18 cellular contexts compared by ENCODE assay signal in the genomic region with DNA sequence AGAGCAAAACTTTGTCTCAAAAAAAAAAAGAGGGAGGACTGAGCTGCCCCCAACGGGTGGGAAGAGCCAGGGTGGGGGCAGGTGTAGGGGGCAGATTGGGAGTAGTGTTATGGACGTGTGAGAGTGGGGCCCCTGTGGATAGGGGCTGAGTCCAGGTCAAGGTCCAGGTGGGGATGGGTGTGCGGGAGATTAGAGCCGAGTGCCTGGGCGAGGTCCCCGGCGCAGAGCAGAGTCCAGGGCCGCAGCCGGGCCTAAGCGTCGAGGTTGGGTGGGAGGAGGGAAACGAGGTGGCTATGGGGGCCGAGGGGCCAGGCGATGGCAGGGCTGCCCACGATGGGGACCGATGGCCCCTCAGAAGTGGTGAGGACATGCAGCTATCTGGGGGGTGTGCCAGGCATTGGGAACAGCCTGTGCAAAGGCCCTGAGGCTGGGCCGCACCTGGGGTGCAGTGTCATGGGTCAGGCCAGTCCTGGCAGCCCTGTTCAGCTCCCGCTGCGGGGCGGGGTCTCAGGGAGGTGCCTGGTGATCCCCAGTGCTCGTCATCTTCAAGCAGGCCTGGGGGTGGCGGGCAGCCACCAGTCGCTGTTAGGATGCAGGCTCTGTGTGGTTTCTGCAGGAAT. TPM values are rescaled to one million over a fixed set of nuclear protein-coding genes. Genes with fewer than 3 reads are reported as not detected.
"Had no signal": no experiment of that assay in that cellular context is flagged by ENCODE, and none has a peak within 500 bp of the region (broad histone marks: within the 10 kb centered on the region; RNA-seq: fewer than 3 reads in every experiment).

No MANE protein-coding gene starts in this region.

- H3K27ac ChIP-seq: coronary artery, esophagus squamous epithelium, gastrocnemius medialis, lower lobe of right lung, thoracic aorta had no signal

- H3K9me3 ChIP-seq: esophagus squamous epithelium, gastrocnemius medialis, lower lobe of right lung, thoracic aorta had no signal

- H3K36me3 ChIP-seq: gastrocnemius medialis, thoracic aorta had no signal

- H3K27me3 ChIP-seq: esophagus squamous epithelium, gastrocnemius medialis had no signal

- H3K4me3 ChIP-seq: coronary artery, esophagus squamous epithelium, gastrocnemius medialis, lower lobe of right lung, thoracic aorta had no signal

- DNase-seq: esophagus squamous epithelium; gastrocnemius medialis; lower lobe of right lung; stimulated activated naive B cell treated with anti-CD40 and anti-IgM and Interleukin-4, amounts not matched to agents 10 μg/mL and 1 μg/mL and 100 μg/mL, for 72 hours had no signal

- H3K4me1 ChIP-seq: gastrocnemius medialis, lower lobe of right lung had no signal

RNA-seq across cellular contexts. Expression of a gene that starts 12.3 kb away (rescaled TPM):
- total RNA-seq: activated B cell treated with CpG ODN at 0.5 μM for 24 hours; activated CD8-positive, alpha-beta memory T cell treated with anti-CD3 and anti-CD28 coated beads for 36 hours; activated T-helper 2 cell treated with anti-CD3 and anti-CD28 coated beads, Interferon-gamma antibody, Interleukin-2, Interleukin-4, amounts not matched to agents 10 μg/mL and 5 μg/mL and 100 μg/mL, durations not matched to agents 14 hours and 24 hours and 36 hours; naive thymus-derived CD4-positive, alpha-beta T cell; neural crest cell; T-helper 1 cell treated with Interleukin-12 subunit alpha and Interleukin-12 subunit beta and Interleukin-4 antibody, amounts not matched to agents 30 ng/mL and 1 ng/mL, for 36 hours had no signal
- polyA plus RNA-seq: naive thymus-derived CD4-positive, alpha-beta T cell had no signal

RNA-seq across cellular contexts. Expression of a gene that starts 29.9 kb away (rescaled TPM):
- total RNA-seq: activated B cell treated with CpG ODN at 0.5 μM for 24 hours; activated T-helper 2 cell treated with anti-CD3 and anti-CD28 coated beads, Interferon-gamma antibody, Interleukin-2, Interleukin-4, amounts not matched to agents 10 μg/mL and 5 μg/mL and 100 μg/mL, durations not matched to agents 14 hours and 24 hours and 36 hours; T-helper 1 cell treated with Interleukin-12 subunit alpha and Interleukin-12 subunit beta and Interleukin-4 antibody, amounts not matched to agents 30 ng/mL and 1 ng/mL, for 36 hours had no signal
- polyA plus RNA-seq: naive thymus-derived CD4-positive, alpha-beta T cell had no signal

RNA-seq across cellular contexts. Expression of a gene that starts 43.4 kb away (rescaled TPM):
- total RNA-seq: activated B cell treated with CpG ODN at 0.5 μM for 24 hours; activated CD4-positive, alpha-beta T cell treated with anti-CD3 and anti-CD28 coated beads for 36 hours; activated CD8-positive, alpha-beta memory T cell treated with anti-CD3 and anti-CD28 coated beads for 36 hours; activated T-helper 2 cell treated with anti-CD3 and anti-CD28 coated beads, Interferon-gamma antibody, Interleukin-2, Interleukin-4, amounts not matched to agents 10 μg/mL and 5 μg/mL and 100 μg/mL, durations not matched to agents 14 hours and 24 hours and 36 hours; bronchial epithelial cell; endodermal cell; esophagus squamous epithelium; gastrocnemius medialis; lower lobe of right lung; mucosa of gallbladder; neural crest cell; sciatic nerve; T-helper 1 cell treated with Interleukin-12 subunit alpha and Interleukin-12 subunit beta and Interleukin-4 antibody, amounts not matched to agents 30 ng/mL and 1 ng/mL, for 36 hours; thoracic aorta; ureter had no signal
- polyA plus RNA-seq: naive thymus-derived CD4-positive, alpha-beta T cell had no signal
